Comparison of ENCODE assay signal across 9 cellular contexts in genomic region chr21:34989337-34990151, GRCh38. TPM values are rescaled to one million over a fixed set of nuclear protein-coding genes. Genes with fewer than 3 reads are reported as not detected.
DNase-seq lines count a peak whose midpoint lies in the region; ATAC-seq lines count a peak whose summit lies in the region.
"Had no signal": no experiment of that assay in that cellular context is flagged by ENCODE, and none has a peak within 500 bp of the region (broad histone marks: within the 10 kb centered on the region; RNA-seq: fewer than 3 reads in every experiment).

No MANE protein-coding gene starts in this region.

- DNase-seq in M059J (ENCODE audit: low read depth) (peak; percentile 78), amniotic epithelial cell (ENCODE audit: low read depth) (peak; percentile 61), COLO668 (lab: John Stamatoyannopoulos, UW; ENCODE audit: unreplicated experiment) (no peak), NCI-H1694 (lab: John Stamatoyannopoulos, UW) (no peak), NCI-H1048 (lab: John Stamatoyannopoulos, UW) (no peak)
- DNase-seq in stimulated activated CD4-positive, alpha-beta T cell treated with anti-CD3 and anti-CD28 coated beads, Interleukin-4, amount 100 ng/mL, for 1 hour, result peak; percentile 54
- DNase-seq: cortex of kidney, NCI-H1105 had no signal

- peak; percentile 40 for ATAC-seq in GM18519 (IDR thresholded peaks at IDR 0.05; ENCODE audit: low FRiP score, unreplicated experiment)

RNA-seq across cellular contexts. Expression of gene RUNX1, which starts 59.6 kb away (rescaled TPM):
- total RNA-seq in M059J (2014; rRNA removed; shearing (Covaris generic)), result 13.8 and 43.1 TPM in 2 replicates

Comparison
In these comparisons a context has a peak if more than half of its experiments do, and no peak if none do; other contexts are left out.
1. DNase-seq: peak in M059J (single experiment), amniotic epithelial cell (single experiment) and stimulated activated CD4-positive, alpha-beta T cell treated with anti-CD3 and anti-CD28 coated beads, Interleukin-4, amount 100 ng/mL, for 1 hour (single experiment); none in COLO668 (single experiment), NCI-H1694 (single experiment) and NCI-H1048 (single experiment).